8 cellular contexts compared by ENCODE assay signal in the genomic region with DNA sequence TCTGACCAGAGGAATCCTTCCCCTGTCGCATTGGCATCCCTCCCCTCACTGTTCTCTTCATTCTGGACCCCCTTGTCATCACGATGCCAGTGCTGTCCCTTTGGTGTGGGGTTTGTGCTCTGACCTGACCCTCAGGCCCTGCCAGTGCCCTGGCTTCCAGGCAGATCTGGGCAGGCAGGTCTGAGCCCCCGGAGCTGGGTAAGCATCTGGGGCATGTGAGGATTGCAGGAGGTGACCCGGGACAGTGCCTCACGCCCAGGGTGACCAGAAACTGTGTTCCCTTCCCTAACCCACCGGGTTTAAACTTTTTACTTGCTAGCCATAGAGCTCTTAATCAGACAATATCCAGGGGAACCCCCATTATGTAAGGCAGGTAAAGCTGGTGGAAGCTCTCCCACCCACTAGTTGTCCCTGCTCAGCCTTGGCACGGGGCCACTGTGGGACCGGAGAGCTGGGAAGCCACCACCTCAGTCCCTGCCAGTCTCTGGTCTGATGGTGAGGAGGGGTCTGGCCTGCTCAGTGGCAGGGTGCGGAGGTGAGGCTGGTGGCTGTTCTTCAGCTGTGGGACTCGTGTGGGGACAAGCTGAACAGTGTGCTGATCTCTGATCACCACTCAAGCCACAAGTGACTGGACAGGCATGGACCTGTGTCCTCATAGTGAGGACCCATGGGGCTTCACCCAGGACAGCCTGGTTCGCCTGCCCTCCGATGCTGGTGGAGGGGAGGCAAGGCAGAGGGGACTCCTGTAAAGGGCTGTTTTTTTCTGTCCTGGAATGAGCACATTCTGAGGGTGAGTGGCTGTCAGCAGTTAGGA. TPM values are rescaled to one million over a fixed set of nuclear protein-coding genes. Genes with fewer than 3 reads are reported as not detected.
DNase-seq lines count a peak whose midpoint lies in the region; ATAC-seq and TF ChIP-seq lines count a peak whose summit lies in the region.

No MANE protein-coding gene starts in this region.

- no peak for DNase-seq in activated T-cell treated with anti-CD3 and anti-CD28 coated beads, Interleukin-2, amount 50 U/mL, for 4 hours
- no peak for DNase-seq in activated T-cell treated with anti-CD3 and anti-CD28 coated beads, Interleukin-2, amount 50 U/mL, for 48 hours
- no peak for DNase-seq in mesothelial cell of epicardium (ENCODE audit: low spot score in 2 of 2, unreplicated experiment in 2 of 2)
- no peak for DNase-seq in thoracic aorta (ENCODE audit: low spot score)
- DNase-seq in epidermal melanocyte (ENCODE audit: insufficient read length, low spot score) = no peak
- no peak for DNase-seq in GDM1 (lab: John Stamatoyannopoulos, UW)
- no peak for DNase-seq in OCI-M1 (lab: John Stamatoyannopoulos, UW)

- ATAC-seq in activated T-cell treated with anti-CD3 and anti-CD28 coated beads, Interleukin-2, amount 50 U/mL, for 4 hours = no peak
- ATAC-seq in thoracic aorta (ENCODE audit: insufficient number of reproducible peaks, low FRiP score, low read depth) = no peak

- H3K4me3 Mint-ChIP-seq in activated T-cell treated with anti-CD3 and anti-CD28 coated beads, Interleukin-2, amount 50 U/mL, for 4 hours = peak overlapping the region; percentile 75
- H3K4me3 Mint-ChIP-seq in mesothelial cell of epicardium = peak overlapping the region; percentile 36

- no peaks in the 10 kb centered on the region for H3K27me3 ChIP-seq in thoracic aorta (replicated peaks; ENCODE audit: insufficient read depth)

- TF ChIP-seq CTCF in mesothelial cell of epicardium (IDR thresholded peaks at IDR 0.05; ENCODE audit: unreplicated experiment) (no peak), thoracic aorta (IDR thresholded peaks at IDR 0.05) (no peak)

- H3K4me3 ChIP-seq in thoracic aorta = peak overlapping the region; percentile 25

- peak overlapping the region; percentile 84 for H3K27ac Mint-ChIP-seq in mesothelial cell of epicardium

- peaks cover 99% of the 10 kb centered on the region for H3K4me1 Mint-ChIP-seq in activated T-cell treated with anti-CD3 and anti-CD28 coated beads, Interleukin-2, amount 50 U/mL, for 4 hours (ENCODE audit: low read depth)
- H3K4me1 Mint-ChIP-seq in mesothelial cell of epicardium = peaks cover 44% of the 10 kb centered on the region

- no peaks in the 10 kb centered on the region for H3K36me3 ChIP-seq in thoracic aorta

- H3K9me3 ChIP-seq in thoracic aorta = no peaks in the 10 kb centered on the region

- no peaks in the 10 kb centered on the region for H3K27me3 Mint-ChIP-seq in activated T-cell treated with anti-CD3 and anti-CD28 coated beads, Interleukin-2, amount 50 U/mL, for 4 hours (ENCODE audit: low read depth)
- H3K27me3 Mint-ChIP-seq in mesothelial cell of epicardium (ENCODE audit: low read depth) = no peaks in the 10 kb centered on the region

- H3K9me3 Mint-ChIP-seq in activated T-cell treated with anti-CD3 and anti-CD28 coated beads, Interleukin-2, amount 50 U/mL, for 4 hours = no peaks in the 10 kb centered on the region
- H3K9me3 Mint-ChIP-seq in mesothelial cell of epicardium = no peaks in the 10 kb centered on the region

- peaks cover 67 to 90% of the 10 kb centered on the region in 2 donors for H3K4me1 ChIP-seq in thoracic aorta (ENCODE audit: control insufficient read depth in 1 of 2, low read depth in 2 of 2)

- H3K36me3 Mint-ChIP-seq in activated T-cell treated with anti-CD3 and anti-CD28 coated beads, Interleukin-2, amount 50 U/mL, for 4 hours (ENCODE audit: insufficient read depth) = peaks cover 2% of the 10 kb centered on the region
- no peaks in the 10 kb centered on the region for H3K36me3 Mint-ChIP-seq in mesothelial cell of epicardium

- H3K27ac ChIP-seq in angular gyrus (ENCODE audit: low read depth, low read length) = peak overlapping the region; percentile 22
- peak overlapping the region; percentile 25 to 56 for H3K27ac ChIP-seq in thoracic aorta

RNA-seq across cellular contexts. Expression of a gene that starts 38.0 kb away (rescaled TPM):
- 10 to 100 TPM; 58.2 to 63.1 (median 61.3) TPM for total RNA-seq in activated T-cell treated with anti-CD3 and anti-CD28 coated beads, Interleukin-2, amount 50 U/mL, for 4 hours
- total RNA-seq in mesothelial cell of epicardium (69.6 to 74.6 TPM (median 72.4 TPM) in 3 replicates), thoracic aorta (100 to 1,000 TPM in 1 of 2 donors, 10 to 100 TPM in 1; 73.2 to 232 TPM)
